Comparison of ENCODE assay signal across 8 cellular contexts in the genomic region with DNA sequence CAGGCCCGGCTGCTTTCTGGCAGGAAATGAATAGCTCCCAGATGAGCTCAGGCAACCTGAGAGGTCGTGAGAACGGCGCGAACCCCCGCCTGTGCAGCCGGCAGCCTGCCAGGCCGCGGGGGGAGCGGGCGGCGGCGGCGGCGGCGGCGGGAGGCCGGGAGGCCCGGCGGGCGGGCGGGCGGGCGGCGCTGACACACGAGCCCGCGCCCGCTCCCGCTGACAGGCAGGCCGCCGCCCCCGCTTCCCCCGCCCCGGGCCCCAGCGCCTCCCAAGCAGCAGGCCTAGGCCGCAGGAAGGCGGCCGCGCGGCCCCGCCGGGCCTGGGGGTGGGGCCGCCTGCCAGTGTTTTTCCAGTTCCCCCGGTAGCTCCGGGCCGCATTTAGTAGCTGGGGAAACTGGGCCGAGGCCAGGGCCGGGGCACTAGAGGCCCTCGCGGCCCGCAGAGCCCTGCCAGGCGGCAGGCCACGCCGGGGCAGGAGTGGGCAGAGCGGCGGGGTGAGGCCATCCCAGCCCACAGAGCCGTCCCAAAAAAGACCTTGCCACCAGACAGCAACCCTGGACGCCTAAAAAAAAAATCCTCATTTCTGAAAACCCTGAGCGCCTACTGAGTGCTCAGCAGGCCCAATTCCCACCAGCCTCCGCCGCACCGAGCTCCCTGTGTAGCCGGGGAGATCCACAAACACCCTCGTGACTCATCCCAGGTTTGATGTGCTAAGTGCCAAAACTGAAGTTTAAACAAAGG. TPM values are rescaled to one million over a fixed set of nuclear protein-coding genes. Genes with fewer than 3 reads are reported as not detected.
DNase-seq lines count a peak whose midpoint lies in the region; ATAC-seq, FAIRE-seq and TF ChIP-seq lines count a peak whose summit lies in the region.

No MANE protein-coding gene starts in this region.

- H3K4me3 Mint-ChIP-seq in Caco-2 (ENCODE audit: unreplicated experiment) = peak overlapping the region; percentile 88

- CTCF ChIA-PET in Caco-2 (lab: Charles Lee) = interaction anchor here (0.5 to 5.4 kb wide), 7 partner anchors 10 to 361 kb away, joined by 3 to 47 read pairs (median 4); no protein-coding TSS in a partner anchor

- TF ChIP-seq CTCF in Caco-2 (IDR thresholded peaks at IDR 0.05; ENCODE audit: insufficient read depth in 1 of 2, low read depth in 1 of 2, low read length in 1 of 2, severe bottlenecking in 1 of 2, unreplicated experiment in 1 of 2) = peak in 1 of 2 experiments; percentile 4
- no peak for TF ChIP-seq CTCF in KMS-11 (conservative IDR thresholded peaks at IDR 0.05; ENCODE audit: low read depth, low read length)
- no peak for TF ChIP-seq CTCF in cardiac muscle cell (IDR thresholded peaks at IDR 0.05; ENCODE audit: low read depth, low read length)
- no peak for TF ChIP-seq CTCF in pancreas (IDR thresholded peaks at IDR 0.05)
- no peak for TF ChIP-seq CTCF in upper lobe of right lung (IDR thresholded peaks at IDR 0.05)

- no peaks in the 10 kb centered on the region for H3K27me3 Mint-ChIP-seq in Caco-2 (ENCODE audit: insufficient read depth, unreplicated experiment)

- no TSS peak for BruUV-seq in Caco-2 (replicated peaks; lab: Mats Ljungman, UMichigan)

- peaks cover 49% of the 10 kb centered on the region for H3K36me3 Mint-ChIP-seq in Caco-2 (ENCODE audit: insufficient read depth, unreplicated experiment)

- ATAC-seq in GM21526 (IDR thresholded peaks at IDR 0.05; ENCODE audit: low FRiP score, unreplicated experiment) = peak; percentile 35
- peak; percentile 72 to 79 (median 76) for ATAC-seq in pancreas
- peak; percentile 88 for ATAC-seq in upper lobe of right lung

- 2 to 4% (median 2%) methylated on average over 33 to 61 of the region's 65 CpGs for WGBS in adipose tissue, 3 donors
- 0 to 1% methylated on average over 33 to 65 of the region's 65 CpGs for WGBS in pancreas, 2 donors

- H3K27ac ChIP-seq in KMS-11 (peak overlapping the region; percentile 29), SK-N-MC (peak overlapping the region; percentile 100), adipose tissue (ENCODE audit: low read depth, low read length) (peak overlapping the region; percentile 87), cardiac muscle cell (peak overlapping the region; percentile 99), pancreas (peak overlapping the region; percentile 95 to 99 (median 98)), upper lobe of right lung (peak overlapping the region; percentile 96)

- H3K36me3 ChIP-seq in Caco-2 (ENCODE audit: control insufficient read depth, insufficient read depth, low read length) = peaks cover 7% of the 10 kb centered on the region
- no peaks in the 10 kb centered on the region for H3K36me3 ChIP-seq in KMS-11 (ENCODE audit: insufficient read depth)
- H3K36me3 ChIP-seq in SK-N-MC (ENCODE audit: insufficient read depth, low read length) = peaks cover 25% of the 10 kb centered on the region
- no peaks in the 10 kb centered on the region for H3K36me3 ChIP-seq in cardiac muscle cell
- H3K36me3 ChIP-seq in pancreas = no peaks in the 10 kb centered on the region
- no peaks in the 10 kb centered on the region for H3K36me3 ChIP-seq in upper lobe of right lung

- H4K20me1 ChIP-seq in KMS-11 (ENCODE audit: insufficient read depth) = peaks cover 4% of the 10 kb centered on the region

- H3K9me3 Mint-ChIP-seq in Caco-2 (ENCODE audit: unreplicated experiment) = no peaks in the 10 kb centered on the region

- peak; percentile 90 to 91 for DNase-seq in Caco-2
- no peak for DNase-seq in SK-N-MC (ENCODE audit: low read depth, low spot score)
- DNase-seq in cardiac muscle cell (ENCODE audit: low read depth in 1 of 2, low spot score in 1 of 2) = peak; percentile 91 to 96
- peak; percentile 94 to 97 (median 94) for DNase-seq in pancreas
- peak; percentile 97 for DNase-seq in upper lobe of right lung

- H3K27me3 ChIP-seq in Caco-2 (replicated peaks; ENCODE audit: control insufficient read depth, insufficient read depth, low read length) = no peaks in the 10 kb centered on the region
- H3K27me3 ChIP-seq in KMS-11 (ENCODE audit: insufficient read depth, low read depth) = peaks cover 48% of the 10 kb centered on the region
- H3K27me3 ChIP-seq in cardiac muscle cell = no peaks in the 10 kb centered on the region
- no peaks in the 10 kb centered on the region for H3K27me3 ChIP-seq in pancreas
- H3K27me3 ChIP-seq in upper lobe of right lung = no peaks in the 10 kb centered on the region

- H3K9ac ChIP-seq in KMS-11 (peak overlapping the region; percentile 66; the same call in 1 of the 2 replicates), SK-N-MC (ENCODE audit: insufficient read length) (peak overlapping the region; percentile 88)

- H3K79me2 ChIP-seq in KMS-11 (ENCODE audit: insufficient read depth, low read depth) = no peaks in the 10 kb centered on the region

- POLR2A ChIA-PET in Caco-2 (lab: Charles Lee) = interaction anchor here (0.5 to 1.6 kb wide), 9 partner anchors 11 to 227 kb away, joined by 3 to 21 read pairs (median 5); no protein-coding TSS in a partner anchor

- peak overlapping the region; percentile 78 for H3K27ac Mint-ChIP-seq in Caco-2 (ENCODE audit: unreplicated experiment)

- H2AFZ ChIP-seq in KMS-11 (ENCODE audit: low read depth) = peak overlapping the region; percentile 68

- H3K4me2 ChIP-seq in KMS-11 = peak overlapping the region; percentile 99

- intact Hi-C loops in Caco-2 (cut with micrococcal nuclease; ENCODE audit: unreplicated experiment) (loop anchor here (2.0 kb wide), 1 partner anchor 19 kb away; no protein-coding TSS in a partner anchor), pancreas (cut with DNase I) (loop anchor here in 1 of 3 donors (10.0 kb wide), 1 partner anchor 173 kb away; no protein-coding TSS in a partner anchor), upper lobe of right lung (cut with DNase I) (no loop called here)

- H3K4me1 ChIP-seq in Caco-2 (peaks cover 30% of the 10 kb centered on the region), KMS-11 (ENCODE audit: low read depth, poor library complexity, severe bottlenecking) (peaks cover 42% of the 10 kb centered on the region), cardiac muscle cell (ENCODE audit: low read depth) (peaks cover 28% of the 10 kb centered on the region), pancreas (peaks cover 10 to 35% (median 24%) of the 10 kb centered on the region in 3 donors), upper lobe of right lung (peaks cover 45% of the 10 kb centered on the region)

- peak overlapping the region; percentile 63 for H3K4me3 ChIP-seq in Caco-2 (ENCODE audit: low read depth, low read length)
- H3K4me3 ChIP-seq in KMS-11 (IDR thresholded peaks at IDR 0.05; ENCODE audit: insufficient read depth, low read depth, low read length) = no peak overlapping the region
- H3K4me3 ChIP-seq in SK-N-MC = peak overlapping the region; percentile 86
- H3K4me3 ChIP-seq in cardiac muscle cell = no peak overlapping the region
- peak overlapping the region in 2 of 4 donors; percentile 42 to 47 for H3K4me3 ChIP-seq in pancreas
- H3K4me3 ChIP-seq in upper lobe of right lung = peak overlapping the region; percentile 48

- no peak for FAIRE-seq in pancreas (lab: Jason Lieb, UNC)

- H3K9me3 ChIP-seq in Caco-2 (no peaks in the 10 kb centered on the region), SK-N-MC (ENCODE audit: low read depth, low read length) (no peaks in the 10 kb centered on the region), cardiac muscle cell (ENCODE audit: low read depth) (no peaks in the 10 kb centered on the region), pancreas (no peaks in the 10 kb centered on the region), upper lobe of right lung (no peaks in the 10 kb centered on the region)

- H3K4me1 Mint-ChIP-seq in Caco-2 (ENCODE audit: low read depth, unreplicated experiment) = peaks cover 13% of the 10 kb centered on the region

RNA-seq across cellular contexts. Expression of a gene that starts 5.6 kb away (rescaled TPM):
- 123 and 128 TPM in 2 replicates for total RNA-seq in Caco-2 (2022)
- polyA plus RNA-seq in adipose tissue = 10 to 100 TPM; 16.0 to 39.1 (median 17.4) TPM
- total RNA-seq in cardiac muscle cell = 22.6 and 43.2 TPM in 2 replicates
- 22.2 and 33.9 TPM in 2 replicates for polyA plus RNA-seq in cardiac muscle cell
- 10 to 100 TPM; 15.7 to 51.6 (median 36.3) TPM for total RNA-seq in pancreas
- 10 to 100 TPM; 22.3 to 68.5 TPM for polyA plus RNA-seq in pancreas
- total RNA-seq in upper lobe of right lung = 43.6 TPM

Comparison
In these comparisons a context has a peak if more than half of its experiments do, and no peak if none do; other contexts are left out.
1. H3K4me3 ChIP-seq: peak in Caco-2 (single experiment), SK-N-MC (single experiment) and upper lobe of right lung (single experiment); none in KMS-11 (single experiment) and cardiac muscle cell (single experiment).
2. ATAC-seq: peak in every context shown above with its lines; median percentile 88 in upper lobe of right lung; 76 in pancreas; 35 in GM21526.
3. H3K27ac ChIP-seq: peak in every context shown above with its lines; median percentile 100 in SK-N-MC; 99 in cardiac muscle cell; 98 in pancreas; 96 in upper lobe of right lung; 87 in adipose tissue; 29 in KMS-11.